1 cellular context compared by ENCODE assay signal in genomic region chr10:25174461-25175230, GRCh38.
TF ChIP-seq lines count a peak whose summit lies in the region.

Gene GPR158, plus strand, starts transcription at chr10:25175001. Its CDS starts 420 bp downstream, at chr10:25175421.

TF ChIP-seq in HepG2, 621 proteins besides CTCF, POLR2A, EP300 and RAD21 (continued from another document and continues in another):
- TF ChIP-seq ZNF205 (CRISPR knock-in tag; IDR thresholded peaks at IDR 0.05) (no peak), ZFP37 (CRISPR knock-in tag; IDR thresholded peaks at IDR 0.05; ENCODE audit: borderline replicate concordance) (peak; percentile 91), ZNF557 (CRISPR knock-in tag; IDR thresholded peaks at IDR 0.05) (no peak), LBX2 (CRISPR knock-in tag; IDR thresholded peaks at IDR 0.05; ENCODE audit: borderline replicate concordance) (peak; percentile 54; the same call in 1 of the 2 replicates), FOXK2 (IDR thresholded peaks at IDR 0.05) (no peak), SIX1 (CRISPR knock-in tag; IDR thresholded peaks at IDR 0.05; ENCODE audit: borderline replicate concordance) (no peak), RXRB (CRISPR knock-in tag; IDR thresholded peaks at IDR 0.05; ENCODE audit: borderline replicate concordance) (0 out of 2 replicates have a peak, but pooled peaks have one; percentile 39), PAX8 (CRISPR knock-in tag; IDR thresholded peaks at IDR 0.05; ENCODE audit: borderline replicate concordance) (peak; percentile 66; the same call in 1 of the 2 replicates), E2F5 (CRISPR knock-in tag; conservative IDR thresholded peaks at IDR 0.05) (no peak), ZNF343 (CRISPR knock-in tag; IDR thresholded peaks at IDR 0.05) (0 out of 2 replicates have a peak, but pooled peaks have one; percentile 53), U2AF1 (optimal IDR thresholded peaks at IDR 0.05; ENCODE audit: low read depth, low read length) (no peak), ZNF792 (CRISPR knock-in tag; IDR thresholded peaks at IDR 0.05) (peak; percentile 87), RXRA (CRISPR knock-in tag; IDR thresholded peaks at IDR 0.05) (no peak), ZNF761 (CRISPR knock-in tag; conservative IDR thresholded peaks at IDR 0.05) (peak; percentile 33; the same call in 1 of the 2 replicates), NR2F2 (IDR thresholded peaks at IDR 0.05; ENCODE audit: borderline replicate concordance, low read depth) (no peak), ZNF503 (CRISPR knock-in tag; IDR thresholded peaks at IDR 0.05) (no peak), ATF2 (CRISPR knock-in tag; IDR thresholded peaks at IDR 0.05) (0 out of 2 replicates have a peak, but pooled peaks have one; percentile 39), ZNF383 (CRISPR knock-in tag; IDR thresholded peaks at IDR 0.05; ENCODE audit: borderline replicate concordance) (no peak), ZNF672 (CRISPR knock-in tag; IDR thresholded peaks at IDR 0.05) (no peak), ZBTB46 (CRISPR knock-in tag; IDR thresholded peaks at IDR 0.05; ENCODE audit: borderline replicate concordance) (no peak), SIN3A (IDR thresholded peaks at IDR 0.05; ENCODE audit: borderline replicate concordance, low read depth, low read length) (no peak), ZNF564 (CRISPR knock-in tag; IDR thresholded peaks at IDR 0.05) (no peak), ETS1 (CRISPR knock-in tag; IDR thresholded peaks at IDR 0.05) (no peak), POLR2AphosphoS2 (IDR thresholded peaks at IDR 0.05; ENCODE audit: low read depth, low read length) (no peak), REPIN1 (CRISPR knock-in tag; IDR thresholded peaks at IDR 0.05; ENCODE audit: borderline replicate concordance, low read depth) (no peak), ZHX1 (CRISPR knock-in tag; IDR thresholded peaks at IDR 0.05; ENCODE audit: low read depth) (0 out of 2 replicates have a peak, but pooled peaks have one; percentile 41), ZNF414 (CRISPR knock-in tag; IDR thresholded peaks at IDR 0.05) (no peak), DMAP1 (CRISPR knock-in tag; IDR thresholded peaks at IDR 0.05) (no peak), NCOR1 (IDR thresholded peaks at IDR 0.05; ENCODE audit: borderline replicate concordance, low read length) (no peak), DDIT3 (CRISPR knock-in tag; IDR thresholded peaks at IDR 0.05) (no peak), ZNF768 (CRISPR knock-in tag; IDR thresholded peaks at IDR 0.05) (peak; percentile 71; the same call in 1 of the 2 replicates), MTF1 (CRISPR knock-in tag; IDR thresholded peaks at IDR 0.05) (peak; percentile 81; the same call in 1 of the 2 replicates), ZBTB3 (CRISPR knock-in tag; IDR thresholded peaks at IDR 0.05; ENCODE audit: borderline replicate concordance, low read depth) (no peak), ZNF614 (CRISPR knock-in tag; IDR thresholded peaks at IDR 0.05; ENCODE audit: borderline replicate concordance) (peak; percentile 51; the same call in 1 of the 2 replicates), BHLHE40 (IDR thresholded peaks at IDR 0.05; ENCODE audit: low read length) (no peak), HOXD1 (CRISPR knock-in tag; IDR thresholded peaks at IDR 0.05) (0 out of 2 replicates have a peak, but pooled peaks have one; percentile 76), EEA1 (CRISPR knock-in tag; IDR thresholded peaks at IDR 0.05; ENCODE audit: borderline replicate concordance) (no peak), ERF (CRISPR knock-in tag; IDR thresholded peaks at IDR 0.05) (peak; percentile 53; the same call in 1 of the 2 replicates), ZC3H13 (CRISPR knock-in tag; IDR thresholded peaks at IDR 0.05) (0 out of 2 replicates have a peak, but pooled peaks have one; percentile 57), CBFB (CRISPR knock-in tag; IDR thresholded peaks at IDR 0.05) (no peak), FOSL2 (CRISPR knock-in tag; IDR thresholded peaks at IDR 0.05) (0 out of 2 replicates have a peak, but pooled peaks have one; percentile 25), DNMT1 (CRISPR knock-in tag; IDR thresholded peaks at IDR 0.05) (no peak), ZNF788 (CRISPR knock-in tag; IDR thresholded peaks at IDR 0.05; ENCODE audit: borderline replicate concordance) (peak; percentile 54; the same call in 1 of the 2 replicates), DBP (CRISPR knock-in tag; IDR thresholded peaks at IDR 0.05; ENCODE audit: not compliant biosample characterization) (no peak), IRF9 (CRISPR knock-in tag; IDR thresholded peaks at IDR 0.05; ENCODE audit: borderline replicate concordance) (peak; percentile 53; the same call in 1 of the 2 replicates), ZNF567 (CRISPR knock-in tag; IDR thresholded peaks at IDR 0.05; ENCODE audit: borderline replicate concordance) (no peak), ZBTB20 (CRISPR knock-in tag; IDR thresholded peaks at IDR 0.05; ENCODE audit: borderline replicate concordance, low read depth) (peak; percentile 71; the same call in 1 of the 2 replicates), ZBTB1 (CRISPR knock-in tag; IDR thresholded peaks at IDR 0.05; ENCODE audit: borderline replicate concordance) (no peak), ZNF747 (CRISPR knock-in tag; IDR thresholded peaks at IDR 0.05; ENCODE audit: borderline replicate concordance) (no peak), TSC22D2 (CRISPR knock-in tag; IDR thresholded peaks at IDR 0.05; ENCODE audit: borderline replicate concordance) (peak; percentile 98), ZFP62 (CRISPR knock-in tag; IDR thresholded peaks at IDR 0.05) (no peak), PBX2 (CRISPR knock-in tag; IDR thresholded peaks at IDR 0.05) (peak; percentile 91), CEBPB (IDR thresholded peaks at IDR 0.05; ENCODE audit: borderline replicate concordance, low read depth, low read length) (no peak)
